ENCODE assay signal across 1 cellular context in the genomic region with DNA sequence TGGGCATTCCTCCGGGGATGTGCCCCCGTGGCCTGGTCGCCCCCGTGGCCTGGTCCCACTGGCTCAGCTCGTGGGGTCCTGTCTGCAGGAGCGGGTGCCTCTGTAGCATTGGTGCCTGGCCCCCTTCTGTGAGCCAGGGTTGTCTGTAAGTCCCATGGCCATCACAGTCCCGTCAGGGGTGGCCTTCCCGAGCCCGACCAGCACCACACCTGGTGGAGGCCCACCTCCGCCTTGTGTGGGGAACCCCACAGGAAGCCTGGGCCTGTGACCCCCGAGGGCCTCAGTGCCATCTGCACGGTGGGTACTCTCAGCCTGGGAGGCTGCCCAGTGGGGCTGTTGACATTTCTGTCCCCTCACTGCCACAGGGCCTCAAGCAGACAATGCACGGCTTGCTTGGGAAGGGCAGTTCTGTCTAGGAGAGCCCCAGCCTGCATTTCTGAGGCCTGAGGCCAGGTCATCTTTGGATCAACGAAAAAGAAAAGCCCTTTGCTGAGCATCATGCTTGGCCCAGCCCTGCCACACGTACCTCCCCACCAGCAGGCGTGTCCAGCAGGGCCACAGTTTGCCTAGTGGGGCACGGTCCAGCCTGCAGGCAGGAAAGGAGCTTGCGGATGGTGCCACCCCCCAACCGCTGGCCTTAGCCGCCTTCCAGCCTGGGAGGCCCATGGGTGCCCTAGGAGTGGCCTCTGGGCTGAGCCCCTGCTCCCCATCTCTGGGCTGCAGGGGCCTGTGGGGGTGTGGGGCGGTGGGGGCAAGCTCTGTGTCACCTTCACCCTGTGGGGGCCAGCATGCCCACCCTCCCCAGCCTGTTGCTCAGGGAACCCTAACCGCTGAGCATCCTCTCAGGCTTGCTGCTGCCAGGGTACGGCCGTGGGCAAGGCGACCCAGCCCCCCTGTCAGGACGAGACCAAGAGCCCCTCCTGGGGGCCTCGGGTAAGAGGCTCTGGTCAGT.
TF ChIP-seq lines count a peak whose summit lies in the region.

No MANE protein-coding gene starts in this region.

TF ChIP-seq in HepG2, 621 proteins besides CTCF, POLR2A, EP300 and RAD21:
- TF ChIP-seq ZSCAN9 (CRISPR knock-in tag; IDR thresholded peaks at IDR 0.05; ENCODE audit: borderline replicate concordance) (no peak), THYN1 (CRISPR knock-in tag; IDR thresholded peaks at IDR 0.05; ENCODE audit: borderline replicate concordance, low read depth) (no peak), KMT2B (CRISPR knock-in tag; IDR thresholded peaks at IDR 0.05) (no peak), XBP1 (CRISPR knock-in tag; IDR thresholded peaks at IDR 0.05) (no peak), HNRNPUL1 (IDR thresholded peaks at IDR 0.05; ENCODE audit: low read depth, low read length) (no peak), ZNF549 (CRISPR knock-in tag; IDR thresholded peaks at IDR 0.05) (no peak), ARNTL (CRISPR knock-in tag; IDR thresholded peaks at IDR 0.05) (no peak)
- TF ChIP-seq, protein P1, sequence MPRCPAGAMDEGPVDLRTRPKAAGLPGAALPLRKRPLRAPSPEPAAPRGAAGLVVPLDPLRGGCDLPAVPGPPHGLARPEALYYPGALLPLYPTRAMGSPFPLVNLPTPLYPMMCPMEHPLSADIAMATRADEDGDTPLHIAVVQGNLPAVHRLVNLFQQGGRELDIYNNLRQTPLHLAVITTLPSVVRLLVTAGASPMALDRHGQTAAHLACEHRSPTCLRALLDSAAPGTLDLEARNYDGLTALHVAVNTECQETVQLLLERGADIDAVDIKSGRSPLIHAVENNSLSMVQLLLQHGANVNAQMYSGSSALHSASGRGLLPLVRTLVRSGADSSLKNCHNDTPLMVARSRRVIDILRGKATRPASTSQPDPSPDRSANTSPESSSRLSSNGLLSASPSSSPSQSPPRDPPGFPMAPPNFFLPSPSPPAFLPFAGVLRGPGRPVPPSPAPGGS (CRISPR knock-in tag; IDR thresholded peaks at IDR 0.05) = no peak
